ENCODE assay signal across 8 cellular contexts in genomic region chr5:134738963-134739661, GRCh38. TPM values are rescaled to one million over a fixed set of nuclear protein-coding genes. Genes with fewer than 3 reads are reported as not detected.
DNase-seq lines count a peak whose midpoint lies in the region; ATAC-seq, FAIRE-seq and TF ChIP-seq lines count a peak whose summit lies in the region.

No MANE protein-coding gene starts in this region.

- H3K27me3 ChIP-seq in OCI-LY3 (ENCODE audit: low read depth, low read length) (no peaks in the 10 kb centered on the region), pancreas (no peaks in the 10 kb centered on the region)

- no peaks in the 10 kb centered on the region for H3K9me3 Mint-ChIP-seq in activated naive CD8-positive, alpha-beta T cell (ENCODE audit: low read depth)

- H3K4me2 ChIP-seq in OCI-LY3 (ENCODE audit: low read length) = peak overlapping the region; percentile 100

- H3K79me2 ChIP-seq in OCI-LY3 (ENCODE audit: low read length) = peaks cover 24% of the 10 kb centered on the region

- peak overlapping the region; percentile 51 for H2AFZ ChIP-seq in OCI-LY3 (ENCODE audit: low read depth, low read length)

- intact Hi-C loops in head of caudate nucleus (cut with DNase I) (loop anchor here (1.0 to 10.0 kb wide), 3 partner anchors 19 to 168 kb away; partner anchors contain the start of genes DDX46 and PCBD2), pancreas (cut with DNase I) (no loop called here)

- H3K27ac ChIP-seq in OCI-LY3 (ENCODE audit: low read length) = peak overlapping the region; percentile 6; the same call in 1 of the 2 replicates
- peak overlapping the region; percentile 76 to 93 (median 90) for H3K27ac ChIP-seq in pancreas

- H3K36me3 ChIP-seq in OCI-LY3 (replicated peaks; ENCODE audit: low read depth, low read length) = peaks cover 8% of the 10 kb centered on the region
- H3K36me3 ChIP-seq in pancreas = no peaks in the 10 kb centered on the region

- in situ Hi-C loops in Caki2 (cut with HindIII; ENCODE audit: low pct_unique_long_range_greater_than_20kb, low sequenced_read_pairs) = no loop called here

- ATAC-seq in HG03045 (IDR thresholded peaks at IDR 0.05; ENCODE audit: unreplicated experiment) = peak; percentile 18
- peak; percentile 31 to 63 (median 42) for ATAC-seq in pancreas
- ATAC-seq in HG03139 (IDR thresholded peaks at IDR 0.05; ENCODE audit: unreplicated experiment) = no peak
- ATAC-seq in HG02798 (IDR thresholded peaks at IDR 0.05; ENCODE audit: poor library complexity, unreplicated experiment) = no peak

- DNase-seq in Caki2 (ENCODE audit: low read depth) = peak; percentile 70
- peak in 26 of 42 donors; percentile 5 to 53 (median 24) for DNase-seq in head of caudate nucleus
- DNase-seq in pancreas = peak in 2 of 6 donors; percentile 34 to 38

- peak overlapping the region; percentile 97 for H3K27ac Mint-ChIP-seq in activated naive CD8-positive, alpha-beta T cell

- whole genome bisulfite sequencing in pancreas, 2 donors = 3% methylated on average over 21 of the region's 21 CpGs

- no peak for FAIRE-seq in pancreas (lab: Jason Lieb, UNC)

- no peaks in the 10 kb centered on the region for H3K36me3 Mint-ChIP-seq in activated naive CD8-positive, alpha-beta T cell

- H4K20me1 ChIP-seq in OCI-LY3 (ENCODE audit: insufficient read depth, low read length) = no peaks in the 10 kb centered on the region

- peaks cover 26% of the 10 kb centered on the region for H3K4me1 Mint-ChIP-seq in activated naive CD8-positive, alpha-beta T cell (ENCODE audit: low read depth)

- H3K9ac ChIP-seq in OCI-LY3 (ENCODE audit: low read length) = peak overlapping the region; percentile 89

- H3K4me3 Mint-ChIP-seq in activated naive CD8-positive, alpha-beta T cell = peak overlapping the region; percentile 100

- H3K4me1 ChIP-seq in OCI-LY3 (ENCODE audit: low read length) (peaks cover 23% of the 10 kb centered on the region), pancreas (peaks cover 0 to 6% (median 0%) of the 10 kb centered on the region in 3 donors)

- H3K4me3 ChIP-seq in OCI-LY3 (ENCODE audit: low read length) (peak overlapping the region; percentile 99), pancreas (peak overlapping the region; percentile 52 to 90 (median 61))

- H3K9me3 ChIP-seq in OCI-LY3 (ENCODE audit: insufficient read depth, low read length) (no peaks in the 10 kb centered on the region), pancreas (no peaks in the 10 kb centered on the region)

- H3K27me3 Mint-ChIP-seq in activated naive CD8-positive, alpha-beta T cell = no peaks in the 10 kb centered on the region

- peak; percentile 31; the same call in 1 of the 2 replicates for TF ChIP-seq CTCF in OCI-LY3 (IDR thresholded peaks at IDR 0.05; ENCODE audit: low read depth, low read length)
- no peak for TF ChIP-seq CTCF in pancreas (IDR thresholded peaks at IDR 0.05)

RNA-seq across cellular contexts. Expression of gene CAMLG, which starts 0.8 kb away (rescaled TPM):
- 19.8 and 21.7 TPM in 2 replicates for total RNA-seq in Caki2 (2014; rRNA removed; shearing (Covaris generic); ENCODE audit: low replicate concordance)
- 10 to 100 TPM; 10.1 to 17.6 (median 14.0) TPM for total RNA-seq in pancreas
- 10 to 100 TPM; 24.1 to 28.3 TPM for polyA plus RNA-seq in pancreas

RNA-seq across cellular contexts. Expression of gene DDX46, which starts 19.5 kb away (rescaled TPM):
- 8.2 and 8.5 TPM in 2 replicates for total RNA-seq in Caki2 (2014; rRNA removed; shearing (Covaris generic); ENCODE audit: low replicate concordance)
- 10 to 100 TPM; 15.4 to 28.8 (median 23.9) TPM for total RNA-seq in pancreas
- polyA plus RNA-seq in pancreas = 10 to 100 TPM; 14.6 to 15.5 TPM

Comparison
In these comparisons a context has a peak if more than half of its experiments do, and no peak if none do; other contexts are left out.
1. ATAC-seq: peak in HG03045 (single experiment) and pancreas (4 of 4); none in HG03139 (single experiment) and HG02798 (single experiment).